In genomic region chr1:178057863-178058576, GRCh38 we compare ENCODE assay signal across 8 cellular contexts. TPM values are rescaled to one million over a fixed set of nuclear protein-coding genes. Genes with fewer than 3 reads are reported as not detected.
DNase-seq lines count a peak whose midpoint lies in the region; ATAC-seq and TF ChIP-seq lines count a peak whose summit lies in the region.

No MANE protein-coding gene starts in this region.

- H3K4me3 ChIP-seq in psoas muscle: no peak overlapping the region
- H3K4me3 ChIP-seq in Peyer's patch: no peak overlapping the region

- TF ChIP-seq CTCF in psoas muscle (IDR thresholded peaks at IDR 0.05) (no peak), Peyer's patch (IDR thresholded peaks at IDR 0.05) (no peak)

- 39 to 53% (median 52%) methylated on average over 8 of the region's 8 CpGs for WGBS in psoas muscle, 3 donors

- TF ChIP-seq POLR2A in Peyer's patch (IDR thresholded peaks at IDR 0.05): no peak

- H3K27ac ChIP-seq in psoas muscle (peak overlapping the region; percentile 13), Peyer's patch (peak overlapping the region in 2 of 4 donors; percentile 50 to 67)

- H3K4me1 ChIP-seq in psoas muscle (peaks cover 17% of the 10 kb centered on the region), Peyer's patch (peaks cover 0 to 36% (median 3%) of the 10 kb centered on the region in 4 donors)

- no peaks in the 10 kb centered on the region for H3K27me3 ChIP-seq in psoas muscle (ENCODE audit: insufficient read depth in 3 of 3, low read length in 2 of 3)
- H3K27me3 ChIP-seq in Peyer's patch: no peaks in the 10 kb centered on the region

- ATAC-seq in psoas muscle: peak in 3 of 4 donors; percentile 55 to 60 (median 60)
- no peak for ATAC-seq in HG02981 (IDR thresholded peaks at IDR 0.05; ENCODE audit: unreplicated experiment)

- no peaks in the 10 kb centered on the region for H3K9me3 ChIP-seq in psoas muscle
- H3K9me3 ChIP-seq in Peyer's patch: no peaks in the 10 kb centered on the region

- no peaks in the 10 kb centered on the region for H3K36me3 ChIP-seq in psoas muscle (ENCODE audit: insufficient read depth in 1 of 2, low read depth in 1 of 2)
- no peaks in the 10 kb centered on the region for H3K36me3 ChIP-seq in Peyer's patch

- peak; percentile 64 for DNase-seq in GM03348 (ENCODE audit: low spot score)
- peak; percentile 65 for DNase-seq in amniotic epithelial cell (ENCODE audit: low read depth)
- DNase-seq in cardiac septum (ENCODE audit: low spot score): peak; percentile 84
- DNase-seq in psoas muscle: peak; percentile 44 to 73
- no peak for DNase-seq in Peyer's patch
- DNase-seq in AML-193 (lab: John Stamatoyannopoulos, UW): no peak
- no peak for DNase-seq in NCI-H2171 (lab: John Stamatoyannopoulos, UW)

- intact Hi-C loops in cardiac septum (cut with DNase I) (loop anchor here (2.0 to 10.0 kb wide), 7 partner anchors 19 to 447 kb away; no protein-coding TSS in a partner anchor), psoas muscle (cut with DNase I) (loop anchor here in 1 of 2 donors (10.0 kb wide), 1 partner anchor 127 kb away; no protein-coding TSS in a partner anchor)

RNA-seq across cellular contexts. Expression of gene RASAL2, which starts 35.9 kb away (rescaled TPM):
- 45.8 TPM for total RNA-seq in cardiac septum
- total RNA-seq in psoas muscle: 10 to 100 TPM in 3 of 4 donors, 1 to 10 TPM in 1; 5.5 to 42.1 (median 12.1) TPM
- 1 to 10 TPM; 1.9 to 4.6 (median 2.8) TPM for polyA plus RNA-seq in psoas muscle
- 10 to 100 TPM; 10.2 to 35.5 (median 20.0) TPM for total RNA-seq in Peyer's patch

Comparison
In these comparisons a context has a peak if more than half of its experiments do, and no peak if none do; other contexts are left out.
1. DNase-seq: peak in GM03348 (single experiment), amniotic epithelial cell (single experiment), cardiac septum (single experiment) and psoas muscle (2 of 2); none in Peyer's patch (0 of 3), AML-193 (0 of 2) and NCI-H2171 (single experiment).